In genomic region chr14:103257211-103257962, GRCh38 we compare ENCODE assay signal across 2 cellular contexts.
TF ChIP-seq lines count a peak whose summit lies in the region.

No MANE protein-coding gene starts in this region.

TF ChIP-seq in IMR-90, 13 proteins besides CTCF, POLR2A, EP300 and RAD21:
- TF ChIP-seq SMC3 (IDR thresholded peaks at IDR 0.05; ENCODE audit: low read depth, low read length): no peak
- no peak for TF ChIP-seq RFX5 (IDR thresholded peaks at IDR 0.05; ENCODE audit: low read depth, low read length)
- TF ChIP-seq FOS (IDR thresholded peaks at IDR 0.05; ENCODE audit: low read depth, low read length): no peak
- no peak for TF ChIP-seq ELK1 (IDR thresholded peaks at IDR 0.05; ENCODE audit: borderline replicate concordance, low read depth, low read length)
- no peak for TF ChIP-seq MAZ (IDR thresholded peaks at IDR 0.05; ENCODE audit: borderline replicate concordance, low read depth, low read length)
- TF ChIP-seq BHLHE40 (IDR thresholded peaks at IDR 0.05; ENCODE audit: low read depth, low read length): no peak
- TF ChIP-seq MXI1 (IDR thresholded peaks at IDR 0.05; ENCODE audit: borderline replicate concordance, low read depth, low read length): no peak
- no peak for TF ChIP-seq USF2 (IDR thresholded peaks at IDR 0.05; ENCODE audit: low read depth, low read length)
- TF ChIP-seq RCOR1 (IDR thresholded peaks at IDR 0.05; ENCODE audit: insufficient replicate concordance, low read length): no peak
- no peak for TF ChIP-seq CHD1 (IDR thresholded peaks at IDR 0.05; ENCODE audit: low read depth, low read length)
- no peak for TF ChIP-seq NFE2L2 (IDR thresholded peaks at IDR 0.05; ENCODE audit: low read depth, low read length)
- TF ChIP-seq MAFK (IDR thresholded peaks at IDR 0.05; ENCODE audit: low read depth, low read length): no peak
- TF ChIP-seq CEBPB (IDR thresholded peaks at IDR 0.05; ENCODE audit: low read depth, low read length): no peak

TF ChIP-seq in K562, 482 proteins besides CTCF, POLR2A, EP300 and RAD21:
- TF ChIP-seq ADNP (tag; IDR thresholded peaks at IDR 0.05) (0 out of 2 replicates have a peak, but pooled peaks have one; percentile 37), FOSL1 (tag; conservative IDR thresholded peaks at IDR 0.05) (peak; percentile 82), ARID1B (IDR thresholded peaks at IDR 0.05) (0 out of 2 replicates have a peak, but pooled peaks have one; percentile 13), JUND (IDR thresholded peaks at IDR 0.05; ENCODE audit: borderline replicate concordance, low read depth, low read length) (peak; percentile 41; the same call in 1 of the 2 replicates), JUND (tag; IDR thresholded peaks at IDR 0.05; ENCODE audit: borderline replicate concordance, low read depth, low read length) (no peak), MYNN (IDR thresholded peaks at IDR 0.05) (no peak), MYNN (CRISPR knock-in tag; IDR thresholded peaks at IDR 0.05) (no peak), NFIC (IDR thresholded peaks at IDR 0.05) (peak; percentile 51), PKNOX1 (IDR thresholded peaks at IDR 0.05) (no peak), ATF3 (IDR thresholded peaks at IDR 0.05) (peak; percentile 20; the same call in 1 of the 2 replicates), ATF3 (CRISPR knock-in tag; conservative IDR thresholded peaks at IDR 0.05) (no peak), JUN (IDR thresholded peaks at IDR 0.05; ENCODE audit: borderline replicate concordance, low read depth, low read length) (0 out of 2 replicates have a peak, but pooled peaks have one; percentile 14), JUN (CRISPR knock-in tag; IDR thresholded peaks at IDR 0.05; ENCODE audit: borderline replicate concordance) (no peak)
